1 cellular context compared by ENCODE assay signal in the genomic region with DNA sequence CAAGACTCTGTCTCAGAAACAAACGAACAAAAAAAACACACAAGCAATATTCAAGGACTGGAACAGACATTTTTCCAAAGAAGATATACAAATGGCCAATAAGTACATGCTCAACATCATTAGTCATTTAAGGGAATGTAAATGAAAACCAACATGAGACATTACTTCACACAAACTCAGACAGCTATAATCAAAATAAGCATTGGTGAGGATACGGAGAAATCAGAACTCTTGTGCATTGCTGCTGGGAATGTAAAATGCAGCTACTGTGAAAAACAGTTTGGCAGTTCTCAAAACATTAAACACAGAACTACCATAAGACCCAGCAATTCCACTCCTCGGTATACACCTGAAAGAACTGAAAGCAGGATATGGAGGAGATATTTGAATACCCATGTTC.
TF ChIP-seq lines count a peak whose summit lies in the region.

No MANE protein-coding gene starts in this region.

TF ChIP-seq in GM23338, 12 proteins besides CTCF, POLR2A, EP300 and RAD21 (continued from another document):
- TF ChIP-seq, protein P1, sequence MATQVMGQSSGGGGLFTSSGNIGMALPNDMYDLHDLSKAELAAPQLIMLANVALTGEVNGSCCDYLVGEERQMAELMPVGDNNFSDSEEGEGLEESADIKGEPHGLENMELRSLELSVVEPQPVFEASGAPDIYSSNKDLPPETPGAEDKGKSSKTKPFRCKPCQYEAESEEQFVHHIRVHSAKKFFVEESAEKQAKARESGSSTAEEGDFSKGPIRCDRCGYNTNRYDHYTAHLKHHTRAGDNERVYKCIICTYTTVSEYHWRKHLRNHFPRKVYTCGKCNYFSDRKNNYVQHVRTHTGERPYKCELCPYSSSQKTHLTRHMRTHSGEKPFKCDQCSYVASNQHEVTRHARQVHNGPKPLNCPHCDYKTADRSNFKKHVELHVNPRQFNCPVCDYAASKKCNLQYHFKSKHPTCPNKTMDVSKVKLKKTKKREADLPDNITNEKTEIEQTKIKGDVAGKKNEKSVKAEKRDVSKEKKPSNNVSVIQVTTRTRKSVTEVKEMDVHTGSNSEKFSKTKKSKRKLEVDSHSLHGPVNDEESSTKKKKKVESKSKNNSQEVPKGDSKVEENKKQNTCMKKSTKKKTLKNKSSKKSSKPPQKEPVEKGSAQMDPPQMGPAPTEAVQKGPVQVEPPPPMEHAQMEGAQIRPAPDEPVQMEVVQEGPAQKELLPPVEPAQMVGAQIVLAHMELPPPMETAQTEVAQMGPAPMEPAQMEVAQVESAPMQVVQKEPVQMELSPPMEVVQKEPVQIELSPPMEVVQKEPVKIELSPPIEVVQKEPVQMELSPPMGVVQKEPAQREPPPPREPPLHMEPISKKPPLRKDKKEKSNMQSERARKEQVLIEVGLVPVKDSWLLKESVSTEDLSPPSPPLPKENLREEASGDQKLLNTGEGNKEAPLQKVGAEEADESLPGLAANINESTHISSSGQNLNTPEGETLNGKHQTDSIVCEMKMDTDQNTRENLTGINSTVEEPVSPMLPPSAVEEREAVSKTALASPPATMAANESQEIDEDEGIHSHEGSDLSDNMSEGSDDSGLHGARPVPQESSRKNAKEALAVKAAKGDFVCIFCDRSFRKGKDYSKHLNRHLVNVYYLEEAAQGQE (IDR thresholded peaks at IDR 0.05; ENCODE audit: unreplicated experiment) = no peak
